In the genomic region with DNA sequence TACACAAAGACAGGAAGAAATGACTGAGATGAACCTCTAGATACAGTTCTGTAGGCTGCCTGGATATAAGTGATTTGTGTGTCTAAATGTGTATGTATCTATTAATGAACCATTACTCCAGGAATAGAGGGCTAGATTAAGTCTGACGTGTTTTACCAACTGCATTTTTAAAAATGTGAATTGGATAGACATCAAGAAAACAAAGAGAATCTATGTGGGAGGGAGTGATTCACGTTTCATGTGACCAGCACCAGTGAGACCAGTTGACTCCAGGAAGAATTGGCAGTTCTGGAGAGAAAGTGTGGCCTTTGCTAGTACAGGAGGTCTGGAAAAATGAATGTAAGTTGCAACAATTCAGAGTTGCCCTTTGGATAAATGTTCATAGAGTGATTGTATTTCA, we compare ENCODE assay signal across 18 cellular contexts. TPM values are rescaled to one million over a fixed set of nuclear protein-coding genes. Genes with fewer than 3 reads are reported as not detected.
DNase-seq lines count a peak whose midpoint lies in the region; ATAC-seq, FAIRE-seq and TF ChIP-seq lines count a peak whose summit lies in the region.
"Had no signal": no experiment of that assay in that cellular context is flagged by ENCODE, and none has a peak within 500 bp of the region (broad histone marks: within the 10 kb centered on the region; RNA-seq: fewer than 3 reads in every experiment).

No MANE protein-coding gene starts in this region.

- H3K4me2 ChIP-seq in K562 (ENCODE audit: insufficient read depth, low read length) = no peak overlapping the region

- H3K27me3 Mint-ChIP-seq in HFFc6 (ENCODE audit: insufficient read depth) = no peaks in the 10 kb centered on the region
- H3K27me3 Mint-ChIP-seq: naive B cell had no signal

- no peaks in the 10 kb centered on the region for H3K9me3 ChIP-seq in K562 (replicated peaks; ENCODE audit: control insufficient read depth, insufficient read depth, low read depth, low read length)
- H3K9me3 ChIP-seq: heart right ventricle, uterus had no signal

- no peak for TF ChIP-seq EP300 in K562 (IDR thresholded peaks at IDR 0.05; ENCODE audit: low read length)

- TF ChIP-seq RAD21 in K562 (CRISPR knock-in tag; conservative IDR thresholded peaks at IDR 0.05 in 1 of 2, IDR thresholded peaks at IDR 0.05 in 1 of 2) = no peak

- no peak overlapping the region for H3K4me3 Mint-ChIP-seq in HFFc6
- H3K4me3 Mint-ChIP-seq: naive B cell had no signal

- intact Hi-C loops in K562 (cut with micrococcal nuclease) = no loop called here

- peak overlapping the region; percentile 76 for H2AFZ ChIP-seq in K562 (ENCODE audit: low read depth, low read length)

- no peaks in the 10 kb centered on the region for H3K9me1 ChIP-seq in K562 (ENCODE audit: control insufficient read depth, insufficient read depth, low read length)

- ATAC-seq in K562 (0 out of 3 replicates have a peak, but pooled peaks have one; percentile 12), foreskin keratinocyte (peak; percentile 24)
- ATAC-seq: activated CD4-positive, CD25-positive, alpha-beta regulatory T cell treated with anti-CD3 and anti-CD28 coated beads, Interleukin-2, amount 50 U/mL, for 24 hours; activated naive CD4-positive, alpha-beta T cell treated with anti-CD3 and anti-CD28 coated beads, Interleukin-2, amount 50 U/mL, for 72 hours; heart right ventricle; left cardiac atrium; sciatic nerve had no signal

- no peaks in the 10 kb centered on the region for H3K79me2 ChIP-seq in K562 (ENCODE audit: control insufficient read depth, insufficient read depth, low read length)

- H3K36me3 ChIP-seq in K562 (ENCODE audit: control insufficient read depth, insufficient read depth, low read length) = no peaks in the 10 kb centered on the region
- H3K36me3 ChIP-seq: heart right ventricle, uterus had no signal

- no peak overlapping the region; a peak in 1 of 4 replicates for H3K9ac ChIP-seq in K562 (ENCODE audit: insufficient read depth in 1 of 2, low read depth in 2 of 2, low read length in 2 of 2)

- no peaks in the 10 kb centered on the region for H4K20me1 ChIP-seq in K562 (replicated peaks; ENCODE audit: control insufficient read depth, insufficient read depth, low read length)

- H3K4me1 ChIP-seq in K562 (replicated peaks in 1 of 2; ENCODE audit: control insufficient read depth in 2 of 2, insufficient read depth in 2 of 2, low read length in 2 of 2) = peaks cover 0 to 9% of the 10 kb centered on the region in 2 experiments; a peak in 1 of 5 replicates
- no peaks in the 10 kb centered on the region for H3K4me1 ChIP-seq in foreskin keratinocyte
- H3K4me1 ChIP-seq: uterus had no signal

- no peaks in the 10 kb centered on the region for H3K36me3 Mint-ChIP-seq in HFFc6 (ENCODE audit: low read depth)
- H3K36me3 Mint-ChIP-seq: activated naive CD4-positive, alpha-beta T cell treated with anti-CD3 and anti-CD28 coated beads, Interleukin-2, amount 50 U/mL, for 72 hours; naive B cell had no signal

- H3K4me1 Mint-ChIP-seq in HFFc6 (ENCODE audit: low read depth) = no peaks in the 10 kb centered on the region
- H3K4me1 Mint-ChIP-seq: naive B cell had no signal

- H3K27ac Mint-ChIP-seq in HFFc6 = no peak overlapping the region
- H3K27ac Mint-ChIP-seq: activated naive CD4-positive, alpha-beta T cell treated with anti-CD3 and anti-CD28 coated beads, Interleukin-2, amount 50 U/mL, for 72 hours; naive B cell had no signal

- no TSS peak for BruUV-seq in K562 (replicated peaks; lab: Mats Ljungman, UMichigan)

- 15% methylated on average over 2 of the region's 2 CpGs for WGBS in K562 (ENCODE audit: insufficient coverage, low coverage, missing lambda C conversion rate)

- DNase-seq in HFFc6 (peak; percentile 2), K562 (ENCODE audit: extremely low read depth in 1 of 4, low spot score in 3 of 4) (peak in 1 of 4 experiments; percentile 34), foreskin keratinocyte (no peak), stromal cell of bone marrow (ENCODE audit: low read depth) (peak; percentile 88), erythroblast (lab: John Stamatoyannopoulos, UW) (no peak), OCI-M2 (lab: John Stamatoyannopoulos, UW; ENCODE audit: unreplicated experiment) (no peak)
- DNase-seq in activated CD4-positive, alpha-beta T cell treated with anti-CD3 and anti-CD28 coated beads, Interleukin-2, amount 50 U/mL, for 4 hours = no peak
- DNase-seq: heart right ventricle; left cardiac atrium; naive B cell; NCI-H446; stimulated activated naive CD4-positive, alpha-beta T cell treated with Interleukin-2 at 50 U/mL for 16 hours; uterus had no signal

- TF ChIP-seq POLR2A in K562 (conservative IDR thresholded peaks at IDR 0.05) (no peak), erythroblast (IDR thresholded peaks at IDR 0.05; ENCODE audit: low read length) (no peak)

- H3K27me3 ChIP-seq in K562 (ENCODE audit: control insufficient read depth in 2 of 2, insufficient read depth in 2 of 2, low read length in 2 of 2) (no peaks in the 10 kb centered on the region), foreskin keratinocyte (no peaks in the 10 kb centered on the region)
- H3K27me3 ChIP-seq: heart right ventricle, uterus had no signal

- TF ChIP-seq CTCF in HFFc6 (IDR thresholded peaks at IDR 0.05) (no peak), K562 (IDR thresholded peaks at IDR 0.05 in 2 of 3, conservative IDR thresholded peaks at IDR 0.05 in 1 of 3; ENCODE audit: insufficient read depth in 2 of 3, low read depth in 1 of 3, low read length in 3 of 3) (no peak), foreskin keratinocyte (conservative IDR thresholded peaks at IDR 0.05) (no peak)

- in situ Hi-C loops in K562 (cut with MboI) = no loop called here

- FAIRE-seq in K562 (lab: Jason Lieb, UNC) = no peak

- POLR2A ChIA-PET in K562 (lab: Yijun Ruan, JAX) = no interaction called here

- no peak overlapping the region for H3K4me3 ChIP-seq in K562
- H3K4me3 ChIP-seq: coronary artery, heart right ventricle, uterus had no signal

- CTCF ChIA-PET in K562 (lab: Yijun Ruan, JAX; ENCODE audit: low intra/inter-chr PET ratio) = no interaction called here

- H3K27ac ChIP-seq in K562 (ENCODE audit: extremely low read depth, low read depth, low read length) (peak overlapping the region; percentile 26; the same call in 1 of the 3 replicates), foreskin keratinocyte (no peak overlapping the region)
- H3K27ac ChIP-seq: coronary artery, heart right ventricle, uterus had no signal

- peaks cover 19% of the 10 kb centered on the region for H3K9me3 Mint-ChIP-seq in HFFc6
- H3K9me3 Mint-ChIP-seq: activated naive CD4-positive, alpha-beta T cell treated with anti-CD3 and anti-CD28 coated beads, Interleukin-2, amount 50 U/mL, for 72 hours had no signal

TF ChIP-seq in K562, 482 proteins besides CTCF, POLR2A, EP300 and RAD21:
- no peak for TF ChIP-seq FOS (IDR thresholded peaks at IDR 0.05; ENCODE audit: extremely low read depth, insufficient read length)
- 0 out of 2 replicates have a peak, but pooled peaks have one; percentile 6 for TF ChIP-seq CREB1 (IDR thresholded peaks at IDR 0.05)
- TF ChIP-seq CREB1 (CRISPR knock-in tag; IDR thresholded peaks at IDR 0.05) = no peak

RNA-seq across cellular contexts. Expression of a gene that starts 53.4 kb away (rescaled TPM):
- total RNA-seq in HFFc6 (2021; fragmentation: NEBNext Ultra II Directional; extraction: Animal tissue kit (Norgen Biotek cat#: 25700)) = not detected
- not detected in 2 replicates for total RNA-seq in K562 (2011; cell fraction: chromatin; rRNA removed; ENCODE audit: low replicate concordance)
- total RNA-seq in K562 (2011; cell fraction: nucleolus; rRNA removed) = not detected in 2 replicates
- total RNA-seq in K562 (2011; cell fraction: nucleoplasm; rRNA removed) = not detected in 2 replicates
- total RNA-seq in K562 (2014; rRNA removed) (not detected in 2 replicates), K562 (2014; rRNA removed; fragmentation: Illumina TruSeq; extraction: Trizol) (not detected in 2 replicates), K562 (2015; rRNA removed; fragmentation: Illumina TruSeq; extraction: Trizol) (not detected in 2 replicates), K562 (2021) (not detected in 2 replicates), foreskin keratinocyte (not detected in 2 replicates)
- polyA plus RNA-seq in K562 (2011; rRNA removed) (not detected in 2 replicates), K562 (2014; fragmentation: Illumina TruSeq; extraction: Trizol) (not detected in 2 replicates), K562 (2014; fragmentation: Nextera tagmentation; extraction: Ambion mirVana) (not detected), K562 (2014; rRNA removed) (not detected in 2 replicates), foreskin keratinocyte (not detected in 2 replicates)
- polyA plus RNA-seq in K562 (2011; cell fraction: cytosol; rRNA removed) = not detected in 2 replicates
- polyA plus RNA-seq in K562 (2011; cell fraction: nucleus; rRNA removed) = not detected in 2 replicates
- not detected in 2 replicates for polyA plus RNA-seq in K562 (2012)
- not detected in 2 replicates for polyA minus RNA-seq in K562 (2011; rRNA and poly(A)+ RNA removed)
- polyA minus RNA-seq in K562 (2011; cell fraction: cytosol; rRNA and poly(A)+ RNA removed) = not detected in 2 replicates
- polyA minus RNA-seq in K562 (2011; cell fraction: nucleus; rRNA and poly(A)+ RNA removed) = not detected in 2 replicates
- total RNA-seq: activated naive CD4-positive, alpha-beta T cell treated with anti-CD3 and anti-CD28 coated beads, Interleukin-2, amount 50 U/mL, for 72 hours; heart right ventricle; left cardiac atrium; OCI-LY7; sciatic nerve; uterus had no signal
- polyA plus RNA-seq: heart right ventricle had no signal

Comparison
In these comparisons a context has a peak if more than half of its experiments do, and no peak if none do; other contexts are left out.
1. DNase-seq: peak in HFFc6 (single experiment) and stromal cell of bone marrow (single experiment); none in foreskin keratinocyte (0 of 2), erythroblast (0 of 2), activated CD4-positive, alpha-beta T cell treated with anti-CD3 and anti-CD28 coated beads, Interleukin-2, amount 50 U/mL, for 4 hours (0 of 2) and OCI-M2 (single experiment).